In the genomic region with DNA sequence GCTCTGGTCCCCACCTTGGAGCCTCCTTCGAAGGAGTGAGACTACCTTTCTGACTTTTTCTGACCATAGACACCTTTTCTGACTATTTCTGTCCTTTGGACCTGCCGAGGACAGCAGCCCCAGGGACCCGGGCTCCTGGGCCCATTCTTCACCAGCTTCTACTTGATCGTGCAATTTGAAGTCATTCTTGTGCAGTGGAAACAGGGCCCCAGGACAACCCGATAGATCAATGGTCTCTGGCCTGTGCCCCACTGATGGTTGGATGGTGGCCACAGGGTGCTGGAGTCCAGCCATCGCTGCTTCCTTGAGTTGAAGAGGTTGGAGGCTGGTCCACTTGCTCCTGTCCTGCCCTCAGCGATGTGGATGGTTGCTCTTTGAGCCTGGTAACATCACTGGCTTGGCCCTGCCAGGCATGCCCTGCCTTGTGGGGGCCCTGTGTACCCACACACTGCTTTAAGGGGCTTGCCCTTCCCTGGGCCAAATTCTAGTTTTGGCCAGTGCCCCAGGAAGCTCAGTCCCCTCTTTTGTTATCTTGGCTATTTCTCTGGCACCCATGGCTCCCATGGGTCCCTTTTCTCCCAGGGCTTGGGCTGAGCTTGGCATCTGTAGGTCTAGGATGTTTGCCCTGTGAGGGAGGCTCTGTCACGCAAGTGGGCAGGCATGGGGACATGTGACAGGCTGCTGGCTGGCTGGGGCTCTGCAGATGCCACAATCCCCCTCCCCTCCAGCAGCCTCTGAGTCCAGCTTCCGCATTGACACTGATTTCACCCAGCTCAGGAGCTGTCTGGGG, we compare ENCODE assay signal across 39 cellular contexts.
"Had no signal": no experiment of that assay in that cellular context is flagged by ENCODE, and none has a peak within 500 bp of the region (broad histone marks: within the 10 kb centered on the region; RNA-seq: fewer than 3 reads in every experiment).

No MANE protein-coding gene starts in this region.

- H3K36me3 Mint-ChIP-seq: activated naive CD4-positive, alpha-beta T cell treated with anti-CD3 and anti-CD28 coated beads, Interleukin-2, amount 10 ng/mL, durations not matched to agents 7 days and 5 days; activated naive CD4-positive, alpha-beta T cell treated with anti-CD3 and anti-CD28 coated beads, Interleukin-2, amount 50 U/mL, for 24 hours; activated naive CD8-positive, alpha-beta T cell; activated naive CD8-positive, alpha-beta T cell treated with anti-CD3 and anti-CD28 coated beads for 36 hours; activated naive CD8-positive, alpha-beta T cell treated with anti-CD3 and anti-CD28 coated beads, Interleukin-2, amount 10 ng/mL, durations not matched to agents 7 days and 5 days; brain had no signal

- H3K9me3 ChIP-seq: adrenal gland, ascending aorta had no signal

- H3K27ac Mint-ChIP-seq: activated naive CD4-positive, alpha-beta T cell treated with anti-CD3 and anti-CD28 coated beads for 36 hours; activated naive CD4-positive, alpha-beta T cell treated with anti-CD3 and anti-CD28 coated beads, Interleukin-2, amount 10 ng/mL, durations not matched to agents 7 days and 5 days; activated naive CD4-positive, alpha-beta T cell treated with anti-CD3 and anti-CD28 coated beads, Interleukin-2, amount 50 U/mL, for 24 hours; activated naive CD4-positive, alpha-beta T cell treated with anti-CD3 and anti-CD28 coated beads, Interleukin-2, amount 50 U/mL, for 72 hours; activated naive CD8-positive, alpha-beta T cell; activated naive CD8-positive, alpha-beta T cell treated with anti-CD3 and anti-CD28 coated beads for 36 hours; activated naive CD8-positive, alpha-beta T cell treated with anti-CD3 and anti-CD28 coated beads, Interleukin-2, amount 10 ng/mL, durations not matched to agents 7 days and 5 days; activated naive CD8-positive, alpha-beta T cell treated with anti-CD3 and anti-CD28 coated beads, Interleukin-2, amount 50 U/mL, for 24 hours; activated T-cell treated with anti-CD3 and anti-CD28 coated beads, Interleukin-2, amount 50 U/mL, for 24 hours; activated T-cell treated with anti-CD3 and anti-CD28 coated beads, Interleukin-2, amount 50 U/mL, for 72 hours; activated T-helper 1 cell treated with anti-CD3 and anti-CD28 coated beads, Interleukin-12 subunit alpha, Interleukin-12 subunit beta, Interleukin-2, Interleukin-4 antibody, amounts not matched to agents 30 ng/mL and 10 ng/mL and 1 ng/mL, durations not matched to agents 14 hours and 24 hours and 36 hours; activated T-helper 17 cell treated with anti-CD3 and anti-CD28 coated beads, Interleukin-2, amount 50 U/mL, for 72 hours; activated T-helper 2 cell treated with anti-CD3 and anti-CD28 coated beads, Interferon-gamma antibody, Interleukin-2, Interleukin-4, amounts not matched to agents 10 μg/mL and 5 μg/mL and 100 μg/mL, durations not matched to agents 14 hours and 24 hours and 36 hours; brain had no signal

- H3K4me1 ChIP-seq: adrenal gland, ascending aorta, body of pancreas, breast epithelium had no signal

- H3K27me3 ChIP-seq: adrenal gland, ascending aorta, body of pancreas, brain microvascular endothelial cell, breast epithelium, cardiac muscle cell had no signal

- H3K4me3 ChIP-seq: adrenal gland, ascending aorta, body of pancreas, breast epithelium, cardiac muscle cell had no signal

- ATAC-seq: activated naive CD4-positive, alpha-beta T cell treated with anti-CD3 and anti-CD28 coated beads, Interleukin-2, amount 50 U/mL, for 72 hours; activated naive CD8-positive, alpha-beta T cell treated with anti-CD3 and anti-CD28 coated beads, Interleukin-2, amount 50 U/mL, for 24 hours; activated T-cell treated with anti-CD3 and anti-CD28 coated beads, Interleukin-2, amount 50 U/mL, for 4 hours; activated T-cell treated with anti-CD3 and anti-CD28 coated beads, Interleukin-2, amount 50 U/mL, for 72 hours; activated T-helper 17 cell treated with anti-CD3 and anti-CD28 coated beads, Interleukin-2, amount 50 U/mL, for 72 hours; body of pancreas had no signal

- DNase-seq: activated effector memory CD4-positive, alpha-beta T cell treated with anti-CD3 and anti-CD28 coated beads, Interleukin-2, amount 50 U/mL, for 16 hours; activated effector memory CD4-positive, alpha-beta T cell treated with Interleukin-2 at 50 U/mL for 16 hours; activated gamma-delta T cell; activated gamma-delta T cell treated with Interleukin-2 at 50 U/mL for 16 hours; activated naive CD4-positive, alpha-beta T cell; activated naive CD4-positive, alpha-beta T cell treated with anti-CD3 and anti-CD28 coated beads for 36 hours; activated naive CD4-positive, alpha-beta T cell treated with anti-CD3 and anti-CD28 coated beads, Interleukin-2, amount 10 ng/mL, durations not matched to agents 7 days and 5 days; activated naive CD4-positive, alpha-beta T cell treated with anti-CD3 and anti-CD28 coated beads, Interleukin-2, amount 50 U/mL, for 16 hours; activated naive CD4-positive, alpha-beta T cell treated with Interleukin-2 at 50 U/mL for 16 hours; activated naive CD8-positive, alpha-beta T cell treated with anti-CD3 and anti-CD28 coated beads for 36 hours; activated naive CD8-positive, alpha-beta T cell treated with anti-CD3 and anti-CD28 coated beads, Interleukin-2, amount 10 ng/mL, durations not matched to agents 7 days and 5 days; activated naive CD8-positive, alpha-beta T cell treated with anti-CD3 and anti-CD28 coated beads, Interleukin-2, amount 50 U/mL, for 24 hours; activated T-cell treated with anti-CD3 and anti-CD28 coated beads, Interleukin-2, amount 50 U/mL, for 1 hour; activated T-cell treated with anti-CD3 and anti-CD28 coated beads, Interleukin-2, amount 50 U/mL, for 24 hours; activated T-cell treated with anti-CD3 and anti-CD28 coated beads, Interleukin-2, amount 50 U/mL, for 4 hours; activated T-cell treated with anti-CD3 and anti-CD28 coated beads, Interleukin-2, amount 50 U/mL, for 48 hours; activated T-cell treated with anti-CD3 and anti-CD28 coated beads, Interleukin-2, amount 50 U/mL, for 72 hours; adrenal gland; amniotic stem cell; amygdala; anterior cingulate cortex; aorta; body of pancreas; brain microvascular endothelial cell; caudate nucleus; central memory CD4-positive, alpha-beta T cell; cerebellar nuclear complex had no signal

- H3K36me3 ChIP-seq: adrenal gland, ascending aorta, brain microvascular endothelial cell, breast epithelium, cardiac muscle cell had no signal

- H3K4me3 Mint-ChIP-seq: activated naive CD4-positive, alpha-beta T cell treated with anti-CD3 and anti-CD28 coated beads for 36 hours; activated naive CD4-positive, alpha-beta T cell treated with anti-CD3 and anti-CD28 coated beads, Interleukin-2, amount 10 ng/mL, durations not matched to agents 7 days and 5 days; activated naive CD4-positive, alpha-beta T cell treated with anti-CD3 and anti-CD28 coated beads, Interleukin-2, amount 50 U/mL, for 24 hours; activated naive CD8-positive, alpha-beta T cell; activated naive CD8-positive, alpha-beta T cell treated with anti-CD3 and anti-CD28 coated beads for 36 hours; activated naive CD8-positive, alpha-beta T cell treated with anti-CD3 and anti-CD28 coated beads, Interleukin-2, amount 10 ng/mL, durations not matched to agents 7 days and 5 days; activated naive CD8-positive, alpha-beta T cell treated with anti-CD3 and anti-CD28 coated beads, Interleukin-2, amount 50 U/mL, for 24 hours; activated T-cell treated with anti-CD3 and anti-CD28 coated beads, Interleukin-2, amount 50 U/mL, for 24 hours; activated T-cell treated with anti-CD3 and anti-CD28 coated beads, Interleukin-2, amount 50 U/mL, for 4 hours; activated T-cell treated with anti-CD3 and anti-CD28 coated beads, Interleukin-2, amount 50 U/mL, for 72 hours; activated T-helper 1 cell treated with anti-CD3 and anti-CD28 coated beads, Interleukin-12 subunit alpha, Interleukin-12 subunit beta, Interleukin-2, Interleukin-4 antibody, amounts not matched to agents 30 ng/mL and 10 ng/mL and 1 ng/mL, durations not matched to agents 14 hours and 24 hours and 36 hours; activated T-helper 17 cell treated with anti-CD3 and anti-CD28 coated beads, Interleukin-2, amount 50 U/mL, for 72 hours; brain; central memory CD8-positive, alpha-beta T cell had no signal

- H3K27ac ChIP-seq: adrenal gland, ascending aorta, body of pancreas, brain microvascular endothelial cell, breast epithelium, cardiac muscle cell had no signal

- H3K9me3 Mint-ChIP-seq: activated naive CD4-positive, alpha-beta T cell treated with anti-CD3 and anti-CD28 coated beads, Interleukin-2, amount 50 U/mL, for 24 hours had no signal

- H3K27me3 Mint-ChIP-seq: activated naive CD4-positive, alpha-beta T cell treated with anti-CD3 and anti-CD28 coated beads, Interleukin-2, amount 10 ng/mL, durations not matched to agents 7 days and 5 days; activated naive CD4-positive, alpha-beta T cell treated with anti-CD3 and anti-CD28 coated beads, Interleukin-2, amount 50 U/mL, for 24 hours; activated naive CD8-positive, alpha-beta T cell; activated naive CD8-positive, alpha-beta T cell treated with anti-CD3 and anti-CD28 coated beads for 36 hours; activated naive CD8-positive, alpha-beta T cell treated with anti-CD3 and anti-CD28 coated beads, Interleukin-2, amount 10 ng/mL, durations not matched to agents 7 days and 5 days; activated naive CD8-positive, alpha-beta T cell treated with anti-CD3 and anti-CD28 coated beads, Interleukin-2, amount 50 U/mL, for 24 hours; activated T-cell treated with anti-CD3 and anti-CD28 coated beads, Interleukin-2, amount 50 U/mL, for 24 hours; activated T-helper 17 cell treated with anti-CD3 and anti-CD28 coated beads, Interleukin-2, amount 50 U/mL, for 72 hours; brain; central memory CD8-positive, alpha-beta T cell had no signal

- H3K4me1 Mint-ChIP-seq: activated naive CD4-positive, alpha-beta T cell treated with anti-CD3 and anti-CD28 coated beads, Interleukin-2, amount 10 ng/mL, durations not matched to agents 7 days and 5 days; activated naive CD4-positive, alpha-beta T cell treated with anti-CD3 and anti-CD28 coated beads, Interleukin-2, amount 50 U/mL, for 24 hours; activated naive CD8-positive, alpha-beta T cell treated with anti-CD3 and anti-CD28 coated beads for 36 hours; activated naive CD8-positive, alpha-beta T cell treated with anti-CD3 and anti-CD28 coated beads, Interleukin-2, amount 10 ng/mL, durations not matched to agents 7 days and 5 days; activated naive CD8-positive, alpha-beta T cell treated with anti-CD3 and anti-CD28 coated beads, Interleukin-2, amount 50 U/mL, for 24 hours; activated T-helper 17 cell treated with anti-CD3 and anti-CD28 coated beads, Interleukin-2, amount 50 U/mL, for 72 hours; brain; central memory CD8-positive, alpha-beta T cell had no signal

- FAIRE-seq: astrocyte had no signal
